ENCODE assay signal across 1 cellular context in genomic region chr1:25900209-25900608, GRCh38.
TF ChIP-seq lines count a peak whose summit lies in the region.

No MANE protein-coding gene starts in this region.

TF ChIP-seq in GM12878, 131 proteins besides CTCF, POLR2A, EP300 and RAD21:
- TF ChIP-seq BHLHE40 (IDR thresholded peaks at IDR 0.05; ENCODE audit: borderline replicate concordance in 1 of 2, low read depth in 2 of 2, low read length in 1 of 2) (peak; percentile 31 to 49; a peak in 1 of 4 replicates), SP1 (IDR thresholded peaks at IDR 0.05; ENCODE audit: low read depth, low read length) (no peak), ATF2 (IDR thresholded peaks at IDR 0.05; ENCODE audit: low read length) (no peak), SKIL (IDR thresholded peaks at IDR 0.05; ENCODE audit: low read depth, poor library complexity, severe bottlenecking) (no peak)
